Comparison of ENCODE assay signal across 18 cellular contexts in the genomic region with DNA sequence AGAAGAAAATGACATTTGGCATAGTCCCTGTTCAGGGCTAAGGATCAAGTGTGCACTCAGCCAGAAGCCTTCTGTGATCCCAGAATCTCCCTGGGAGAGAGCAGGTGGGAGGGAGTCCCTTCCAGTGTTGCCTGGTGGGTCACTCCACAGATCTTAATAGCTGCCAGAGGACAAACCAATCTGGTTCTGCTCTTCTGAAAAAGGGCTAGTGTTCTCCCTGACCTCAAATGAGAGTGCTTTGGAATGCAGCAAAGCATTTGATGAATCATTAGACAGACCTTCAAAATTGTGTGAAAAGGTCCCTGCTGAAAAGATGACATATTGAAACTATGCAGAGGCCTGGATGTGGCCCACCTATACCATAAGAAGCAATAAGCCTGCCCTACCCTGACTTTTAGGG.
DNase-seq lines count a peak whose midpoint lies in the region; ATAC-seq and TF ChIP-seq lines count a peak whose summit lies in the region.
"Had no signal": no experiment of that assay in that cellular context is flagged by ENCODE, and none has a peak within 500 bp of the region (broad histone marks: within the 10 kb centered on the region; RNA-seq: fewer than 3 reads in every experiment).

No MANE protein-coding gene starts in this region.

- H3K4me3 ChIP-seq in PC-3 (ENCODE audit: low read length), result no peak overlapping the region
- H3K4me3 ChIP-seq: thoracic aorta had no signal

- BruUV-seq in Calu3 (replicated peaks; lab: Mats Ljungman, UMichigan) (no TSS peak), PC-3 (replicated peaks; lab: Mats Ljungman, UMichigan) (no TSS peak)

- no peaks in the 10 kb centered on the region for H3K79me2 ChIP-seq in PC-3 (ENCODE audit: low read length)
- H3K79me2 ChIP-seq: parathyroid adenoma had no signal

- H3K27me3 ChIP-seq in PC-3 (ENCODE audit: low read length), result 0 out of 2 replicates have a peak, but pooled peaks cover 4% of the 10 kb centered on the region

- no peaks in the 10 kb centered on the region for H3K36me3 ChIP-seq in PC-3 (ENCODE audit: low read depth, low read length)
- H3K36me3 ChIP-seq: thoracic aorta had no signal

- H3K27ac ChIP-seq in PC-3 (ENCODE audit: low read length) (no peak overlapping the region), cingulate gyrus (ENCODE audit: low read depth, low read length) (peak overlapping the region; percentile 41)
- H3K27ac ChIP-seq: parathyroid adenoma, thoracic aorta had no signal

- H3K27me3 Mint-ChIP-seq in Calu3 (ENCODE audit: unreplicated experiment), result no peaks in the 10 kb centered on the region
- H3K27me3 Mint-ChIP-seq: activated CD8-positive, alpha-beta memory T cell treated with anti-CD3 and anti-CD28 coated beads, Interleukin-2, amount 10 ng/mL, durations not matched to agents 7 days and 5 days; T-helper 17 cell had no signal

- no peak overlapping the region for H3K4me2 ChIP-seq in PC-3 (ENCODE audit: low read length)

- no peak overlapping the region for H2AFZ ChIP-seq in PC-3 (ENCODE audit: low read length)
- H2AFZ ChIP-seq: parathyroid adenoma had no signal

- H3K9me2 ChIP-seq in PC-3 (replicated peaks; ENCODE audit: low read length), result no peaks in the 10 kb centered on the region

- TF ChIP-seq CTCF in Calu3 (IDR thresholded peaks at IDR 0.05; ENCODE audit: unreplicated experiment) (no peak), PC-3 (conservative IDR thresholded peaks at IDR 0.05; ENCODE audit: low read depth, low read length) (no peak), GM13976 (IDR thresholded peaks at IDR 0.05; ENCODE audit: borderline replicate concordance, control extremely low read depth, extremely low read depth, insufficient read depth, missing control alignments) (no peak)

- ATAC-seq in PC-3 (no peak), HG03378 (IDR thresholded peaks at IDR 0.05; ENCODE audit: unreplicated experiment) (no peak), GM21381 (IDR thresholded peaks at IDR 0.05; ENCODE audit: unreplicated experiment) (no peak)
- ATAC-seq: activated CD8-positive, alpha-beta memory T cell treated with anti-CD3 and anti-CD28 coated beads, Interleukin-2, amount 10 ng/mL, durations not matched to agents 7 days and 5 days; left lobe of liver; T-helper 17 cell had no signal

- H3K4me1 Mint-ChIP-seq in Calu3 (ENCODE audit: low read depth, unreplicated experiment), result peaks cover 9% of the 10 kb centered on the region
- H3K4me1 Mint-ChIP-seq: activated CD8-positive, alpha-beta memory T cell treated with anti-CD3 and anti-CD28 coated beads, Interleukin-2, amount 10 ng/mL, durations not matched to agents 7 days and 5 days; CD4-positive, alpha-beta memory T cell; T-helper 17 cell had no signal

- POLR2A ChIA-PET in PC-3 (lab: Charles Lee; ENCODE audit: unreplicated experiment), result no interaction called here

- H3K9me3 ChIP-seq in PC-3 (ENCODE audit: low read length), result no peaks in the 10 kb centered on the region
- H3K9me3 ChIP-seq: thoracic aorta had no signal

- in situ Hi-C loops in GM13976 (cut with MboI; ENCODE audit: low sequenced_read_pairs, unreplicated experiment), result no loop called here

- CTCF ChIA-PET in Calu3 (lab: Charles Lee) (no interaction called here), PC-3 (lab: Charles Lee) (no interaction called here)

- H3K4me3 Mint-ChIP-seq in Calu3 (ENCODE audit: low read depth, unreplicated experiment), result no peak overlapping the region
- H3K4me3 Mint-ChIP-seq: activated CD8-positive, alpha-beta memory T cell treated with anti-CD3 and anti-CD28 coated beads, Interleukin-2, amount 10 ng/mL, durations not matched to agents 7 days and 5 days; CD4-positive, alpha-beta memory T cell; HFFc6; T-helper 17 cell had no signal

- intact Hi-C loops in Calu3 (cut with micrococcal nuclease; ENCODE audit: unreplicated experiment) (no loop called here), PC-3 (cut with micrococcal nuclease) (no loop called here)

- H3K27ac Mint-ChIP-seq in Calu3 (ENCODE audit: unreplicated experiment), result no peak overlapping the region
- H3K27ac Mint-ChIP-seq: activated CD8-positive, alpha-beta memory T cell treated with anti-CD3 and anti-CD28 coated beads, Interleukin-2, amount 10 ng/mL, durations not matched to agents 7 days and 5 days; CD4-positive, alpha-beta memory T cell; HFFc6; T-helper 17 cell had no signal

- no peaks in the 10 kb centered on the region for H4K20me1 ChIP-seq in PC-3 (ENCODE audit: low read length)

- peaks cover 7% of the 10 kb centered on the region for H3K9me3 Mint-ChIP-seq in Calu3 (ENCODE audit: low read depth, unreplicated experiment)

- H3K4me1 ChIP-seq in PC-3 (ENCODE audit: insufficient read depth, low read length), result no peaks in the 10 kb centered on the region
- H3K4me1 ChIP-seq: parathyroid adenoma had no signal

- no peaks in the 10 kb centered on the region for H3K36me3 Mint-ChIP-seq in Calu3 (ENCODE audit: insufficient read depth, unreplicated experiment)
- H3K36me3 Mint-ChIP-seq: activated CD8-positive, alpha-beta memory T cell treated with anti-CD3 and anti-CD28 coated beads, Interleukin-2, amount 10 ng/mL, durations not matched to agents 7 days and 5 days; brain; CD4-positive, alpha-beta memory T cell had no signal

- no peaks in the 10 kb centered on the region for H3F3A ChIP-seq in PC-3 (ENCODE audit: low read length, unreplicated experiment)

- H3K9ac ChIP-seq in PC-3 (ENCODE audit: low read length), result no peak overlapping the region
- H3K9ac ChIP-seq: parathyroid adenoma had no signal

- DNase-seq in Calu3, result peak; percentile 12
- DNase-seq in PC-3, result peak; percentile 42
- DNase-seq in non-pigmented ciliary epithelial cell (ENCODE audit: low read depth), result peak; percentile 49
- no peak for DNase-seq in GM13976 (ENCODE audit: low spot score)
- no peak for DNase-seq in activated CD8-positive, alpha-beta memory T cell treated with anti-CD3 and anti-CD28 coated beads, Interleukin-2, amount 50 U/mL, for 4 hours
- DNase-seq: activated CD8-positive, alpha-beta memory T cell treated with anti-CD3 and anti-CD28 coated beads, Interleukin-2, amount 10 ng/mL, durations not matched to agents 7 days and 5 days; HFFc6; NCI-H1436; NK-92 treated with Interleukin-12 subunit alpha and Interleukin-12 subunit beta, amount 100 ng/mL, for 24 hours; T-helper 17 cell had no signal

Comparison
In these comparisons a context has a peak if more than half of its experiments do, and no peak if none do; other contexts are left out.
1. DNase-seq: peak in Calu3 (single experiment), PC-3 (single experiment) and non-pigmented ciliary epithelial cell (single experiment); none in GM13976 (single experiment) and activated CD8-positive, alpha-beta memory T cell treated with anti-CD3 and anti-CD28 coated beads, Interleukin-2, amount 50 U/mL, for 4 hours (single experiment).